8 cellular contexts compared by ENCODE assay signal in genomic region chrX:106999002-106999975, GRCh38. TPM values are rescaled to one million over a fixed set of nuclear protein-coding genes. Genes with fewer than 3 reads are reported as not detected.
A peak's percentile ranks its signal among the peaks of the same experiment; 100 is the strongest.
DNase-seq lines count a peak whose midpoint lies in the region; ATAC-seq and TF ChIP-seq lines count a peak whose summit lies in the region.

No MANE protein-coding gene starts in this region.

- peak overlapping the region; percentile 68 to 84 (median 79) for H3K4me2 ChIP-seq in BLaER1 treated with 17β-estradiol and CSF1 and Interleukin-3, amounts not matched to agents 10 nM and 100 nM
- peak overlapping the region; percentile 93 for H3K4me2 ChIP-seq in PC-9
- H3K4me2 ChIP-seq in neuronal stem cell (ENCODE audit: insufficient read depth, low read length, poor library complexity, severe bottlenecking): peak overlapping the region; percentile 62

- H3K4me3 ChIP-seq in BLaER1 treated with 17β-estradiol and CSF1 and Interleukin-3, amounts not matched to agents 10 nM and 100 nM: peak overlapping the region; percentile 66 to 77 (median 70)
- peak overlapping the region; percentile 75 for H3K4me3 ChIP-seq in PC-9
- peak overlapping the region; percentile 55 to 86 for H3K4me3 ChIP-seq in neuronal stem cell (ENCODE audit: low read length in 2 of 2)
- peak overlapping the region; percentile 58 to 67 (median 61) for H3K4me3 ChIP-seq in upper lobe of left lung

- no peaks in the 10 kb centered on the region for H3K79me2 ChIP-seq in PC-9 (ENCODE audit: low read depth)

- H2BK12ac ChIP-seq in neuronal stem cell (ENCODE audit: low read length): no peak overlapping the region

- DNase-seq in PC-9 (peak; percentile 47 to 48), foreskin keratinocyte (peak; percentile 17 to 50), neuronal stem cell (ENCODE audit: low spot score) (peak; percentile 17), upper lobe of left lung (peak; percentile 45 to 84)
- DNase-seq in activated naive CD4-positive, alpha-beta T cell (lab: John Stamatoyannopoulos, UW): peak in 3 of 4 experiments; percentile 1 to 21 (median 4)

- no peaks in the 10 kb centered on the region for H3K79me1 ChIP-seq in neuronal stem cell (ENCODE audit: low read depth, low read length)

- H3F3A ChIP-seq in PC-9 (ENCODE audit: insufficient read depth, low read depth): no peaks in the 10 kb centered on the region

- no peaks in the 10 kb centered on the region for H3K36me3 ChIP-seq in BLaER1 treated with 17β-estradiol and CSF1 and Interleukin-3, amounts not matched to agents 10 nM and 100 nM
- H3K36me3 ChIP-seq in PC-9 (ENCODE audit: low read depth): no peaks in the 10 kb centered on the region
- H3K36me3 ChIP-seq in neuronal stem cell (replicated peaks in 1 of 2; ENCODE audit: control insufficient read depth in 2 of 2, insufficient read depth in 2 of 2, low read length in 2 of 2): no peaks in the 10 kb centered on the region
- no peaks in the 10 kb centered on the region for H3K36me3 ChIP-seq in upper lobe of left lung

- no peak overlapping the region for H2BK120ac ChIP-seq in neuronal stem cell (ENCODE audit: low read depth, low read length)

- no peak overlapping the region for H2BK5ac ChIP-seq in neuronal stem cell (ENCODE audit: low read length)

- no peak overlapping the region for H2AK5ac ChIP-seq in neuronal stem cell (ENCODE audit: low read depth, low read length)

- ATAC-seq in GM19395 (IDR thresholded peaks at IDR 0.05; ENCODE audit: unreplicated experiment): peak; percentile 48
- ATAC-seq in HG03571 (IDR thresholded peaks at IDR 0.05; ENCODE audit: unreplicated experiment): peak; percentile 26
- ATAC-seq in foreskin keratinocyte: peak; percentile 38
- ATAC-seq in upper lobe of left lung (ENCODE audit: low FRiP score in 2 of 2): peak; percentile 23 to 77

- no peak overlapping the region for H2BK15ac ChIP-seq in neuronal stem cell (ENCODE audit: low read length)

- POLR2A ChIA-PET in PC-9 (lab: Charles Lee; ENCODE audit: unreplicated experiment): no interaction called here

- H3K27me3 ChIP-seq in BLaER1 treated with 17β-estradiol and CSF1 and Interleukin-3, amounts not matched to agents 10 nM and 100 nM: peaks cover 46 to 87% (median 76%) of the 10 kb centered on the region in 11 experiments
- H3K27me3 ChIP-seq in PC-9 (ENCODE audit: insufficient read depth, low read depth) (no peaks in the 10 kb centered on the region), foreskin keratinocyte (no peaks in the 10 kb centered on the region), neuronal stem cell (ENCODE audit: control insufficient read depth in 3 of 3, insufficient read depth in 3 of 3, low read depth in 1 of 3, low read length in 3 of 3) (peaks cover 0 to 12% (median 0%) of the 10 kb centered on the region in 3 experiments), upper lobe of left lung (no peaks in the 10 kb centered on the region)

- TF ChIP-seq POLR2A in upper lobe of left lung (IDR thresholded peaks at IDR 0.05): no peak

- H3K4me1 ChIP-seq in BLaER1 treated with 17β-estradiol and CSF1 and Interleukin-3, amounts not matched to agents 10 nM and 100 nM: 0 out of 20 replicates have a peak, but pooled peaks cover 0 to 3% (median 0%) of the 10 kb centered on the region in 10 experiments
- H3K4me1 ChIP-seq in PC-9 (replicated peaks; ENCODE audit: insufficient read depth) (0 out of 2 replicates have a peak, but pooled peaks cover 6% of the 10 kb centered on the region), foreskin keratinocyte (peaks cover 11% of the 10 kb centered on the region), neuronal stem cell (ENCODE audit: control insufficient read depth in 2 of 2, insufficient read depth in 1 of 2, low read depth in 1 of 2, low read length in 2 of 2) (no peaks in the 10 kb centered on the region), upper lobe of left lung (no peaks in the 10 kb centered on the region)

- no peak overlapping the region for H3K23ac ChIP-seq in neuronal stem cell (ENCODE audit: low read depth, low read length, poor library complexity)

- no peak overlapping the region for H3K14ac ChIP-seq in neuronal stem cell (ENCODE audit: low read length)

- H2AFZ ChIP-seq in PC-9: peak overlapping the region; percentile 85
- peak overlapping the region; percentile 87 for H2AFZ ChIP-seq in neuronal stem cell (ENCODE audit: low read length)

- no peak for TF ChIP-seq EP300 in upper lobe of left lung (IDR thresholded peaks at IDR 0.05)

- intact Hi-C loops in PC-9 (cut with micrococcal nuclease; ENCODE audit: unreplicated experiment): loop anchor here (1.0 to 5.0 kb wide), 3 partner anchors 102 to 895 kb away; partner anchors contain the start of gene NCBP2L

- peak; percentile 66 for TF ChIP-seq CTCF in PC-9 (conservative IDR thresholded peaks at IDR 0.05)
- peak; percentile 73 for TF ChIP-seq CTCF in foreskin keratinocyte (conservative IDR thresholded peaks at IDR 0.05)
- peak in 1 of 6 experiments; percentile 16 for TF ChIP-seq CTCF in upper lobe of left lung (IDR thresholded peaks at IDR 0.05)

- no peak overlapping the region for H4K8ac ChIP-seq in neuronal stem cell (ENCODE audit: low read depth, low read length)

- H3K4ac ChIP-seq in neuronal stem cell (ENCODE audit: low read length): no peak overlapping the region

- H4K20me1 ChIP-seq in BLaER1 treated with 17β-estradiol and CSF1 and Interleukin-3, amounts not matched to agents 10 nM and 100 nM: peaks cover 0 to 7% (median 0%) of the 10 kb centered on the region in 11 experiments; a peak in 2 of 22 replicates
- no peaks in the 10 kb centered on the region for H4K20me1 ChIP-seq in PC-9 (ENCODE audit: insufficient read depth)

- peak overlapping the region in 9 of 11 experiments; percentile 20 to 61 (median 37); a peak in 13 of 22 replicates for H3K27ac ChIP-seq in BLaER1 treated with 17β-estradiol and CSF1 and Interleukin-3, amounts not matched to agents 10 nM and 100 nM
- H3K27ac ChIP-seq in PC-9 (no peak overlapping the region), foreskin keratinocyte (no peak overlapping the region), neuronal stem cell (replicated peaks; ENCODE audit: low read length) (no peak overlapping the region), upper lobe of left lung (peak overlapping the region; percentile 30 to 80 (median 58))

- peak overlapping the region; percentile 61 to 81 (median 75) for H3K9ac ChIP-seq in BLaER1 treated with 17β-estradiol and CSF1 and Interleukin-3, amounts not matched to agents 10 nM and 100 nM
- peak overlapping the region; percentile 44 for H3K9ac ChIP-seq in neuronal stem cell (ENCODE audit: low read depth, low read length, poor library complexity)

- H3K9me2 ChIP-seq in PC-9 (ENCODE audit: insufficient read depth): no peaks in the 10 kb centered on the region

- peaks cover 0 to 19% (median 15%) of the 10 kb centered on the region in 11 experiments; a peak in 19 of 22 replicates for H3K9me3 ChIP-seq in BLaER1 treated with 17β-estradiol and CSF1 and Interleukin-3, amounts not matched to agents 10 nM and 100 nM (replicated peaks in 1 of 11)
- H3K9me3 ChIP-seq in PC-9 (ENCODE audit: insufficient read depth, low read depth) (no peaks in the 10 kb centered on the region), neuronal stem cell (replicated peaks in 1 of 2; ENCODE audit: control insufficient read depth in 2 of 2, insufficient read depth in 1 of 2, low read depth in 1 of 2, low read length in 2 of 2) (peaks cover 0 to 1% of the 10 kb centered on the region in 2 donors), upper lobe of left lung (no peaks in the 10 kb centered on the region)

- CTCF ChIA-PET in PC-9 (lab: Charles Lee): no interaction called here

- no CpG with 5 or more reads among the region's 88 CpGs for WGBS in neuronal stem cell (ENCODE audit: extremely low coverage in 2 of 2, insufficient read length in 2 of 2, insufficient replicate concordance in 1 of 2), 2 donors
- WGBS in upper lobe of left lung, 2 donors: 0 to 34% methylated on average over 6 to 56 of the region's 88 CpGs

- no TSS peak for BruUV-seq in PC-9 (replicated peaks; lab: Mats Ljungman, UMichigan)

- H3K18ac ChIP-seq in neuronal stem cell (ENCODE audit: low read length): peak overlapping the region; percentile 17

- no peak overlapping the region for H4K91ac ChIP-seq in neuronal stem cell (ENCODE audit: low read depth, low read length, poor library complexity)

RNA-seq across cellular contexts. Expression of gene MORC4, which starts 0.7 kb away (rescaled TPM):
- total RNA-seq in PC-9 (2021) (10.8 and 11.1 TPM in 2 replicates), foreskin keratinocyte (25.8 TPM in 2 replicates), upper lobe of left lung (10 to 100 TPM; 10.3 to 23.0 (median 16.3) TPM)
- 11.0 and 12.9 TPM in 2 replicates for polyA plus RNA-seq in foreskin keratinocyte
- polyA plus RNA-seq in neuronal stem cell (2013, experiment 1 of 2): 5.0 TPM
- polyA plus RNA-seq in neuronal stem cell (2013, experiment 2 of 2): 4.8 TPM

Comparison
In these comparisons a context has a peak if more than half of its experiments do, and no peak if none do; other contexts are left out.
1. H3K27ac ChIP-seq: peak in BLaER1 treated with 17β-estradiol and CSF1 and Interleukin-3, amounts not matched to agents 10 nM and 100 nM (9 of 11) and upper lobe of left lung (4 of 4); none in PC-9 (single experiment), foreskin keratinocyte (single experiment) and neuronal stem cell (single experiment).
2. DNase-seq: peak in every context shown above with its lines; median percentile 64 in upper lobe of left lung; 48 in PC-9; 34 in foreskin keratinocyte; 17 in neuronal stem cell; 4 in activated naive CD4-positive, alpha-beta T cell.
3. Peak in every context shown above with its lines, with median percentiles within 50 percentile points of each other: H3K4me2 ChIP-seq, H3K4me3 ChIP-seq and ATAC-seq.